In the genomic region with DNA sequence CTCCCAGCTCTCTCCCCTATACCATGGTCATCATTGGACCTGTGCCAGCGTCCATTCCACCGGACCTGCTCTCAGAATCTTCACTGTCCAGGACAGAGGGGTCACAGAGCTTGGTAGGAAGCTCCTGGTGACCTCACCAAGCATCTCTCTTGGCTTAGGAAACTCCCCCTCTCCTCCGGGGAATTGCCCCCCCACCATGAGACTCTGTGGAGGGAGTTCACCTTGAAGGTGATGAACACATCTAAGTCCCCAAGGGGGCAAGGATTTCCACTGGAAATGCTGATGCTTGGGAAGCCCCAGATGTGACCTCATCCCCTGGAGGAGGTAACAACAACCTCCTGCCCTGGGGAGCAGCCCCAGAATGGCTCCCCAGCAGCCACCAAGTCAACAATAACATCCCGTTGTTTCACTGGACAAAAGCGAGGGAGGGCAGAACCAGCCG, we compare ENCODE assay signal across 15 cellular contexts. TPM values are rescaled to one million over a fixed set of nuclear protein-coding genes. Genes with fewer than 3 reads are reported as not detected.
DNase-seq lines count a peak whose midpoint lies in the region; ATAC-seq, FAIRE-seq and TF ChIP-seq lines count a peak whose summit lies in the region.
"Had no signal": no experiment of that assay in that cellular context is flagged by ENCODE, and none has a peak within 500 bp of the region (broad histone marks: within the 10 kb centered on the region; RNA-seq: fewer than 3 reads in every experiment).

No MANE protein-coding gene starts in this region.

- H4K20me1 ChIP-seq in GM12878 (ENCODE audit: control insufficient read depth, insufficient read depth): peaks cover 22% of the 10 kb centered on the region
- H4K20me1 ChIP-seq in osteoblast (ENCODE audit: insufficient read depth, low read length): peaks cover 63% of the 10 kb centered on the region

- H3K9ac ChIP-seq in GM12878 (ENCODE audit: control insufficient read depth, insufficient read depth, low read length): peak overlapping the region; percentile 76

- H2AFZ ChIP-seq in GM12878 (ENCODE audit: control insufficient read depth, low read depth, low read length) (no peak overlapping the region), osteoblast (ENCODE audit: low read length) (no peak overlapping the region)
- H2AFZ ChIP-seq: hepatocyte had no signal

- peak overlapping the region; percentile 50 to 91 (median 84) for H3K27ac Mint-ChIP-seq in CD8-positive, alpha-beta memory T cell

- WGBS in GM12878 (ENCODE audit: insufficient coverage, insufficient replicate concordance, low lambda C conversion rate, missing lambda C conversion rate): 0% methylated on average over 6 of the region's 6 CpGs

- peaks cover 92% of the 10 kb centered on the region for H3K79me2 ChIP-seq in GM12878 (ENCODE audit: control insufficient read depth, insufficient read depth, low read length)
- peaks cover 92% of the 10 kb centered on the region for H3K79me2 ChIP-seq in osteoblast (ENCODE audit: insufficient read depth, low read length)

- in situ Hi-C loops in GM12878 (cut with MboI): no loop called here

- peak overlapping the region; percentile 97 for H3K4me2 ChIP-seq in GM12878 (ENCODE audit: control insufficient read depth, insufficient read depth)
- peak overlapping the region; percentile 91 for H3K4me2 ChIP-seq in osteoblast (ENCODE audit: insufficient read depth, low read length)
- H3K4me2 ChIP-seq: hepatocyte had no signal

- no peak for TF ChIP-seq RAD21 in GM12878 (IDR thresholded peaks at IDR 0.05; ENCODE audit: insufficient read depth, low read depth, low read length)

- SMC1A ChIA-PET in GM12878 (lab: Charles Lee; ENCODE audit: uncharacterized antibody, unreplicated experiment): interaction anchor here (0.9 to 25.4 kb wide), 6 partner anchors 19 to 49 kb away, joined by 3 to 544 read pairs (median 28); no protein-coding TSS in a partner anchor

- ATAC-seq in GM12878: no peak; the same call in 1 of the 3 replicates
- ATAC-seq in HG03442 (IDR thresholded peaks at IDR 0.05; ENCODE audit: unreplicated experiment): no peak

- peaks cover 0 to 1% of the 10 kb centered on the region in 2 donors for H3K27me3 Mint-ChIP-seq in CD8-positive, alpha-beta memory T cell

- TF ChIP-seq EP300 in GM12878 (IDR thresholded peaks at IDR 0.05; ENCODE audit: borderline replicate concordance in 1 of 2, control insufficient read depth in 1 of 2, low read depth in 2 of 2, low read length in 2 of 2): no peak; a peak in 1 of 4 replicates

- CTCF ChIA-PET in CD8-positive, alpha-beta memory T cell (lab: Charles Lee): interaction anchor here (1.0 to 8.1 kb wide), 5 partner anchors 10 to 341 kb away, joined by 3 to 72 read pairs (median 7); no protein-coding TSS in a partner anchor
- CTCF ChIA-PET in GM12878 (lab: Yijun Ruan, JAX): interaction anchor here (1.9 to 22.3 kb wide), 6 partner anchors 9 to 115 kb away, joined by 6 to 655 read pairs (median 32); a partner anchor contains a TSS
- CTCF ChIA-PET in GM10248 (lab: Yijun Ruan, JAX): interaction anchor here (1.1 to 33.1 kb wide), 8 partner anchors 9 to 71 kb away, joined by 3 to 827 read pairs (median 9); a partner anchor contains a TSS

- no peaks in the 10 kb centered on the region for H3K27me3 ChIP-seq in CD8-positive, alpha-beta memory T cell (ENCODE audit: insufficient read depth, low read length, poor library complexity, severe bottlenecking)
- H3K27me3 ChIP-seq in GM12878 (replicated peaks in 1 of 2; ENCODE audit: control insufficient read depth in 2 of 2, insufficient read depth in 2 of 2, low read length in 1 of 2) (no peaks in the 10 kb centered on the region), osteoblast (ENCODE audit: insufficient read depth, low read length) (no peaks in the 10 kb centered on the region)

- no peak overlapping the region for H3K4me3 ChIP-seq in CD8-positive, alpha-beta memory T cell (ENCODE audit: low read length)
- peak overlapping the region; percentile 98 for H3K4me3 ChIP-seq in GM12878
- H3K4me3 ChIP-seq in osteoblast (ENCODE audit: insufficient read depth, low read length): peak overlapping the region; percentile 91
- H3K4me3 ChIP-seq: breast epithelium, hepatocyte had no signal

- H3K9me3 ChIP-seq in CD8-positive, alpha-beta memory T cell (ENCODE audit: low read length): no peaks in the 10 kb centered on the region
- H3K9me3 ChIP-seq in GM12878 (replicated peaks; ENCODE audit: control insufficient read depth, insufficient read depth, low read length): no peaks in the 10 kb centered on the region
- H3K9me3 ChIP-seq in osteoblast (ENCODE audit: low read depth, low read length): no peaks in the 10 kb centered on the region
- H3K9me3 ChIP-seq: breast epithelium, Peyer's patch had no signal

- no peak for DNase-seq in CD8-positive, alpha-beta memory T cell
- peak; percentile 47 for DNase-seq in GM20000 (ENCODE audit: low spot score)
- no peak for DNase-seq in GM12878 (ENCODE audit: low read depth, low spot score)
- DNase-seq in osteoblast (ENCODE audit: insufficient read length, low spot score, missing footprints): no peak
- no peak for DNase-seq in H4 (ENCODE audit: low spot score)
- no peak for DNase-seq in hippocampal formation (lab: John Stamatoyannopoulos, UW)
- no peak for DNase-seq in GM10248 (ENCODE audit: extremely low spot score)
- DNase-seq: H7; NCI-H1092; NCI-H446; Peyer's patch; stimulated activated CD4-positive, alpha-beta T cell treated with anti-CD3 and anti-CD28 coated beads, Interleukin-4, amount 100 ng/mL, for 24 hours had no signal

- H3K27ac ChIP-seq in CD8-positive, alpha-beta memory T cell (ENCODE audit: low read depth, low read length): peak overlapping the region; percentile 27
- H3K27ac ChIP-seq in GM12878 (ENCODE audit: control insufficient read depth, insufficient read depth): peak overlapping the region; percentile 84
- peak overlapping the region; percentile 59 for H3K27ac ChIP-seq in osteoblast (ENCODE audit: low read depth, low read length)
- H3K27ac ChIP-seq: breast epithelium, hepatocyte had no signal

- peak overlapping the region in 4 of 7 donors; percentile 74 to 88 (median 87) for H3K4me3 Mint-ChIP-seq in CD8-positive, alpha-beta memory T cell

- H3K9me3 Mint-ChIP-seq in CD8-positive, alpha-beta memory T cell: no peaks in the 10 kb centered on the region

- no TSS peak for BruUV-seq in GM12878 (replicated peaks; lab: Mats Ljungman, UMichigan)

- peaks cover 0 to 4% (median 2%) of the 10 kb centered on the region in 3 donors for H3K36me3 Mint-ChIP-seq in CD8-positive, alpha-beta memory T cell

- intact Hi-C loops in GM12878 (cut with micrococcal nuclease; ENCODE audit: unreplicated experiment): loop anchor here (2.0 to 5.0 kb wide), 3 partner anchors 34 to 187 kb away; a partner anchor contains a TSS

- TF ChIP-seq POLR2A in GM12878 (IDR thresholded peaks at IDR 0.05; ENCODE audit: low read depth, low read length): 0 out of 2 replicates have a peak, but pooled peaks have one; percentile 43

- H3K36me3 ChIP-seq in CD8-positive, alpha-beta memory T cell (ENCODE audit: insufficient read depth, low read length): no peaks in the 10 kb centered on the region
- peaks cover 13 to 16% of the 10 kb centered on the region in 2 experiments; a peak in 3 of 4 replicates for H3K36me3 ChIP-seq in GM12878 (ENCODE audit: control insufficient read depth in 2 of 2, insufficient read depth in 2 of 2, low read length in 1 of 2)
- peaks cover 10% of the 10 kb centered on the region for H3K36me3 ChIP-seq in osteoblast (ENCODE audit: insufficient read depth, low read length)
- H3K36me3 ChIP-seq: breast epithelium, Peyer's patch had no signal

- no peak for FAIRE-seq in GM12878 (lab: Jason Lieb, UNC)

- RAD21 ChIA-PET in GM12878 (lab: Charles Lee; ENCODE audit: unreplicated experiment): interaction anchor here (0.6 to 24.4 kb wide), 8 partner anchors 10 to 363 kb away, joined by 3 to 496 read pairs (median 6); a partner anchor contains a TSS

- peaks cover 19% of the 10 kb centered on the region for H3K4me1 ChIP-seq in CD8-positive, alpha-beta memory T cell (ENCODE audit: insufficient read depth, low read length)
- peaks cover 51% of the 10 kb centered on the region for H3K4me1 ChIP-seq in GM12878 (ENCODE audit: control insufficient read depth, insufficient read depth, low read length)
- H3K4me1 ChIP-seq in osteoblast (ENCODE audit: insufficient read depth, low read length): peaks cover 58% of the 10 kb centered on the region

- POLR2A ChIA-PET in CD8-positive, alpha-beta memory T cell (lab: Charles Lee): interaction anchor here (2.5 kb wide), 1 partner anchor 27 kb away, joined by 18 read pairs; no protein-coding TSS in a partner anchor
- POLR2A ChIA-PET in GM12878 (lab: Charles Lee) (interaction anchor here (0.6 to 16.6 kb wide), 11 partner anchors 8 to 116 kb away, joined by 3 to 325 read pairs (median 5); a partner anchor contains a TSS), GM10248 (lab: Yijun Ruan, JAX) (interaction anchor here (1.3 to 4.9 kb wide), 3 partner anchors 17 to 29 kb away, joined by 3 to 29 read pairs (median 6); no protein-coding TSS in a partner anchor)

- TF ChIP-seq CTCF in GM20000 (IDR thresholded peaks at IDR 0.05; ENCODE audit: extremely low read depth, missing control alignments): no peak
- no peak for TF ChIP-seq CTCF in GM12878 (IDR thresholded peaks at IDR 0.05 in 2 of 3, conservative IDR thresholded peaks at IDR 0.05 in 1 of 3; ENCODE audit: control insufficient read depth in 2 of 3, extremely low read depth in 1 of 3, insufficient read depth in 1 of 3, low read depth in 3 of 3, low read length in 3 of 3)
- no peak for TF ChIP-seq CTCF in osteoblast (IDR thresholded peaks at IDR 0.05; ENCODE audit: extremely low read depth, low read depth, low read length)
- TF ChIP-seq CTCF in GM10248 (IDR thresholded peaks at IDR 0.05; ENCODE audit: control extremely low read depth, extremely low read depth, low read depth, missing control alignments): no peak

- H3K4me1 Mint-ChIP-seq in CD8-positive, alpha-beta memory T cell: peaks cover 62 to 83% (median 63%) of the 10 kb centered on the region in 3 donors

RNA-seq across cellular contexts. Expression of a gene that starts 3.2 kb away (rescaled TPM):
- 10 to 100 TPM; 71.2 to 72.5 TPM for total RNA-seq in CD8-positive, alpha-beta memory T cell
- 1.9 TPM for polyA plus RNA-seq in CD8-positive, alpha-beta memory T cell
- total RNA-seq in GM12878 (2013; cell fraction: nucleolus; rRNA removed): 137 and 160 TPM in 2 replicates
- total RNA-seq in GM12878 (2014; rRNA removed): 56.3 and 58.3 TPM in 2 replicates
- 48.7 and 52.9 TPM in 2 replicates for total RNA-seq in GM12878 (2014; rRNA removed; fragmentation: Illumina TruSeq; extraction: Trizol)
- total RNA-seq in GM12878 (2021): 112 and 114 TPM in 2 replicates
- 33.6 TPM for polyA plus RNA-seq in GM12878 (2011; ENCODE audit: low read depth)
- 37.6 and 65.2 TPM in 2 replicates for polyA plus RNA-seq in GM12878 (2011; rRNA removed)
- 115 and 126 TPM in 2 replicates for polyA plus RNA-seq in GM12878 (2011; cell fraction: cytosol; rRNA removed)
- polyA plus RNA-seq in GM12878 (2011; cell fraction: nucleus; rRNA removed): 208 and 229 TPM in 2 replicates
- 60.0 and 110 TPM in 2 replicates for polyA plus RNA-seq in GM12878 (2012)
- polyA plus RNA-seq in GM12878 (2014; fragmentation: Illumina TruSeq; extraction: Trizol): 47.9 and 70.5 TPM in 2 replicates
- 1 to 10 TPM in 1 of 2 experiments, under 1 TPM in 1; 0.08 to 1.1 TPM for polyA plus RNA-seq in GM12878 (2014; fragmentation: Nextera tagmentation; extraction: Ambion mirVana)
- 99.1 and 99.2 TPM in 2 replicates for polyA plus RNA-seq in GM12878 (2014; rRNA removed)
- 10 to 100 TPM; 13.3 to 15.6 TPM for polyA plus RNA-seq in GM12878 (2016; fragmentation: Nextera tagmentation; extraction: Ambion mirVana)
- 75.6 and 130 TPM in 2 replicates for polyA minus RNA-seq in GM12878 (2011; rRNA and poly(A)+ RNA removed)
- 48.1 and 52.4 TPM in 2 replicates for polyA minus RNA-seq in GM12878 (2011; cell fraction: cytosol; rRNA and poly(A)+ RNA removed)
- 48.2 and 63.7 TPM in 2 replicates for polyA minus RNA-seq in GM12878 (2011; cell fraction: nucleus; rRNA and poly(A)+ RNA removed)
- total RNA-seq in osteoblast: 30.4 and 36.2 TPM in 2 replicates
- total RNA-seq in H4 (2014; rRNA removed; shearing (Covaris generic)): 0.53 and 0.91 TPM in 2 replicates

RNA-seq across cellular contexts. Expression of a gene that starts 30.4 kb away (rescaled TPM):
- 10 to 100 TPM; 64.9 to 67.7 TPM for total RNA-seq in CD8-positive, alpha-beta memory T cell
- 101 TPM for polyA plus RNA-seq in CD8-positive, alpha-beta memory T cell
- total RNA-seq in GM12878 (2013; cell fraction: nucleolus; rRNA removed): 22.7 and 26.2 TPM in 2 replicates
- total RNA-seq in GM12878 (2014; rRNA removed) (106 and 107 TPM in 2 replicates), GM12878 (2014; rRNA removed; fragmentation: Illumina TruSeq; extraction: Trizol) (44.3 and 46.6 TPM in 2 replicates), GM12878 (2021) (81.3 and 84.8 TPM in 2 replicates), osteoblast (39.8 and 41.3 TPM in 2 replicates)
- polyA plus RNA-seq in GM12878 (2011; ENCODE audit: low read depth): 33.5 TPM
- polyA plus RNA-seq in GM12878 (2011; rRNA removed) (72.6 and 89.7 TPM in 2 replicates), GM12878 (2014; fragmentation: Illumina TruSeq; extraction: Trizol) (61.3 and 90.5 TPM in 2 replicates), GM12878 (2014; fragmentation: Nextera tagmentation; extraction: Ambion mirVana) (10 to 100 TPM; 25.9 to 59.1 TPM), GM12878 (2014; rRNA removed) (117 and 135 TPM in 2 replicates), GM12878 (2016; fragmentation: Nextera tagmentation; extraction: Ambion mirVana) (100 to 1,000 TPM; 123 to 145 TPM)
- polyA plus RNA-seq in GM12878 (2011; cell fraction: cytosol; rRNA removed): 138 and 156 TPM in 2 replicates
- polyA plus RNA-seq in GM12878 (2011; cell fraction: nucleus; rRNA removed): 60.8 and 62.4 TPM in 2 replicates
- 57.3 and 69.1 TPM in 2 replicates for polyA plus RNA-seq in GM12878 (2012)
- 79.1 and 122 TPM in 2 replicates for polyA minus RNA-seq in GM12878 (2011; rRNA and poly(A)+ RNA removed)
- 32.5 and 36.5 TPM in 2 replicates for polyA minus RNA-seq in GM12878 (2011; cell fraction: cytosol; rRNA and poly(A)+ RNA removed)
- polyA minus RNA-seq in GM12878 (2011; cell fraction: nucleus; rRNA and poly(A)+ RNA removed): 17.3 and 22.1 TPM in 2 replicates
- total RNA-seq in H4 (2014; rRNA removed; shearing (Covaris generic)): 78.0 and 83.9 TPM in 2 replicates

Comparison
In these comparisons a context has a peak if more than half of its experiments do, and no peak if none do; other contexts are left out.
1. H3K27ac ChIP-seq: peak in every context shown above with its lines; median percentile 84 in GM12878; 59 in osteoblast; 27 in CD8-positive, alpha-beta memory T cell.
2. RNA of a gene that starts 3.2 kb away (total RNA-seq): 71.2 to 72.5 TPM in CD8-positive, alpha-beta memory T cell, 48.7 to 160 TPM in GM12878 and 30.4 to 36.2 TPM in osteoblast; 0.53 to 0.91 TPM in H4; every median in the first group is over 10 times any median in the second.